Comparison of ENCODE assay signal across 13 cellular contexts in genomic region chr12:7142809-7143465, GRCh38. TPM values are rescaled to one million over a fixed set of nuclear protein-coding genes. Genes with fewer than 3 reads are reported as not detected.
"Had no signal": no experiment of that assay in that cellular context is flagged by ENCODE, and none has a peak within 500 bp of the region (broad histone marks: within the 10 kb centered on the region; RNA-seq: fewer than 3 reads in every experiment).

No MANE protein-coding gene starts in this region.

- H3K27ac Mint-ChIP-seq: activated naive CD4-positive, alpha-beta T cell treated with anti-CD3 and anti-CD28 coated beads, Interleukin-2, amount 50 U/mL, for 72 hours; memory B cell had no signal

- DNase-seq: activated CD4-positive, CD25-positive, alpha-beta regulatory T cell treated with anti-CD3 and anti-CD28 coated beads, Interleukin-2, amount 50 U/mL, for 72 hours; foreskin keratinocyte; left ventricle myocardium inferior; uterus had no signal

- H3K27me3 Mint-ChIP-seq: brain, memory B cell had no signal

- H3K4me3 Mint-ChIP-seq: brain, immature natural killer cell, memory B cell, neural crest cell had no signal

- H3K4me1 Mint-ChIP-seq: brain had no signal

- H3K9me3 Mint-ChIP-seq: activated naive CD4-positive, alpha-beta T cell treated with anti-CD3 and anti-CD28 coated beads, Interleukin-2, amount 50 U/mL, for 72 hours; immature natural killer cell; memory B cell; neural crest cell had no signal

- FAIRE-seq: colon had no signal

RNA-seq across cellular contexts. Expression of gene RBP5, which starts 14.2 kb away (rescaled TPM):
- total RNA-seq: activated naive CD4-positive, alpha-beta T cell treated with anti-CD3 and anti-CD28 coated beads, Interleukin-2, amount 50 U/mL, for 72 hours; foreskin keratinocyte; kidney epithelial cell; mononuclear cell; stomach had no signal
